9 cellular contexts compared by ENCODE assay signal in the genomic region with DNA sequence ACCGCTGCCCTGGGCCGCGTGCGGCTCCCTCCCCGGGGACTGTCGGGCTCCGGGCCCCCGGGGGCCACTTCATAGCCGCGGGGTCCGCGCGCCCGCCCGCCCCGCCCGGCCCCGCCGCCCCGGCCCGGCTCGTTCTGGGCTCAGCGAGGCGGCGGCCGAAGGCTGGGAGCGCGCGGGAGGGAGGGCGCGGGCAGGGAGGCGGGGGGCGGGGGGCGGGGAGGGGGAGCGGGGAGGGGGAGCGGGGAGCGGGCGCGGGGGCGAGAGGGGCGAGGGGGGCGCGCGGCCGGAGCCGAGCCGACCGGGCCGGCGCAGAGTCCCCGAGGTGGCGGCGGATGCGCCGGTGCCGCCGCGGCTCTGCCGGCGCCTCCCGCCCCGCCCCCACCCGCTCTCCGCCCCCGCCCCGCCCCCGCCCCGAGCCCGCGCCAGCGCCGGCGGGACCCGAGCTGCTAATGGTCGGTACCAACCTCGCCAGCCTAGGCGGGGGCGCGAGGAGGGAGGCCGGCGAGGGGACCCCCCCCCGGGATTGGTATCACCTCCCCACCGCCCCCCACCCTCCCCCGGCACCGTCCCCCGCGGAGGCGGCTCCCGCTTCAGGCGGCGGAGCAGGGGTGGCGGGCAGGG. TPM values are rescaled to one million over a fixed set of nuclear protein-coding genes. Genes with fewer than 3 reads are reported as not detected.
A peak's percentile ranks its signal among the peaks of the same experiment; 100 is the strongest.
DNase-seq lines count a peak whose midpoint lies in the region; ATAC-seq, FAIRE-seq and TF ChIP-seq lines count a peak whose summit lies in the region.
"Had no signal": no experiment of that assay in that cellular context is flagged by ENCODE, and none has a peak within 500 bp of the region (broad histone marks: within the 10 kb centered on the region; RNA-seq: fewer than 3 reads in every experiment).

A gene with protein sequence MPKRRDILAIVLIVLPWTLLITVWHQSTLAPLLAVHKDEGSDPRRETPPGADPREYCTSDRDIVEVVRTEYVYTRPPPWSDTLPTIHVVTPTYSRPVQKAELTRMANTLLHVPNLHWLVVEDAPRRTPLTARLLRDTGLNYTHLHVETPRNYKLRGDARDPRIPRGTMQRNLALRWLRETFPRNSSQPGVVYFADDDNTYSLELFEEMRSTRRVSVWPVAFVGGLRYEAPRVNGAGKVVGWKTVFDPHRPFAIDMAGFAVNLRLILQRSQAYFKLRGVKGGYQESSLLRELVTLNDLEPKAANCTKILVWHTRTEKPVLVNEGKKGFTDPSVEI (minus strand): TSS at position 356 of the 621 bp plus-strand sequence. CDS start 24,583 bp downstream, outside the sequence.

- H3K27ac Mint-ChIP-seq in CD14-positive monocyte (no peak within 1 kb of the TSS), nephron progenitor cell (no peak within 1 kb of the TSS)

- H3K4me1 ChIP-seq in HUES6 (ENCODE audit: control insufficient read depth, insufficient read depth, low read length) (peaks cover 49% of the 10 kb centered on the region), small intestine (ENCODE audit: control insufficient read depth in 2 of 2, insufficient read depth in 1 of 2, low read depth in 1 of 2, low read length in 1 of 2) (no peaks in the 10 kb centered on the region)

- H3K27ac ChIP-seq in HUES6 (ENCODE audit: low read depth, low read length) = no peak within 1 kb of the TSS
- peak within 1 kb of the TSS; percentile 96 for H3K27ac ChIP-seq in cingulate gyrus (ENCODE audit: low read depth, low read length)
- H3K27ac ChIP-seq in small intestine (ENCODE audit: low read depth in 1 of 2, low read length in 1 of 2) = no peak within 1 kb of the TSS

- TF ChIP-seq CTCF in CD14-positive monocyte (IDR thresholded peaks at IDR 0.05) (no peak), nephron progenitor cell (IDR thresholded peaks at IDR 0.05) (no peak)

- peak within 1 kb of the TSS; percentile 29 for H3K9ac ChIP-seq in HUES6 (ENCODE audit: low read length)

- H3K9me3 ChIP-seq in HUES6 (ENCODE audit: control insufficient read depth, insufficient read depth, low read depth, low read length) (no peaks in the 10 kb centered on the region), small intestine (ENCODE audit: control insufficient read depth, low read depth) (peaks cover 2% of the 10 kb centered on the region)

- DNase-seq in CD14-positive monocyte (ENCODE audit: low spot score) (no peak), nephron progenitor cell (peak; percentile 49), germinal center (ENCODE audit: low spot score) (no peak), small intestine (no peak), NCI-H187 treated with DMSO at 0.1 percent for 48 hours (lab: John Stamatoyannopoulos, UW) (no peak)

- H3K4me3 ChIP-seq in HUES6 (ENCODE audit: low read depth, low read length) (peak within 1 kb of the TSS; percentile 80), small intestine (ENCODE audit: low read depth in 1 of 2, low read length in 2 of 2) (peak within 1 kb of the TSS in 1 of 2 donors; percentile 30)

- H3K4me1 Mint-ChIP-seq in CD14-positive monocyte (peaks cover 2% of the 10 kb centered on the region), nephron progenitor cell (peaks cover 33% of the 10 kb centered on the region)

- WGBS in small intestine, 3 donors = 1 to 10% methylated on average over 8 to 71 of the region's 92 CpGs; no CpG with 5 or more reads in 1 of the 3 donors

- intact Hi-C loops in CD14-positive monocyte (cut with micrococcal nuclease) = no loop called here

- peak within 1 kb of the TSS; percentile 9 to 72 for H3K4me3 Mint-ChIP-seq in CD14-positive monocyte
- peak within 1 kb of the TSS; percentile 79 for H3K4me3 Mint-ChIP-seq in nephron progenitor cell

- FAIRE-seq in small intestine (lab: Jason Lieb, UNC) = no peak
- FAIRE-seq: TTC549 had no signal

- H3K36me3 ChIP-seq in HUES6 (ENCODE audit: control insufficient read depth, insufficient read depth, low read length) (no peaks in the 10 kb centered on the region), small intestine (ENCODE audit: control insufficient read depth in 2 of 2, insufficient read depth in 2 of 2, low read length in 2 of 2) (no peaks in the 10 kb centered on the region)

- peaks cover 78% of the 10 kb centered on the region for H3K27me3 ChIP-seq in HUES6 (ENCODE audit: control insufficient read depth, insufficient read depth, low read length)
- peaks cover 4 to 41% of the 10 kb centered on the region in 2 donors for H3K27me3 ChIP-seq in small intestine (ENCODE audit: control insufficient read depth in 2 of 2, insufficient read depth in 2 of 2, low read length in 2 of 2)

- ATAC-seq in HG03045 (IDR thresholded peaks at IDR 0.05; ENCODE audit: unreplicated experiment) = no peak

- H3K9me3 Mint-ChIP-seq in CD14-positive monocyte (peaks cover 0 to 12% (median 0%) of the 10 kb centered on the region in 7 donors), nephron progenitor cell (no peaks in the 10 kb centered on the region)

- peaks cover 48 to 64% (median 61%) of the 10 kb centered on the region in 3 donors for H3K27me3 Mint-ChIP-seq in CD14-positive monocyte (ENCODE audit: low read depth in 3 of 3)
- peaks cover 78% of the 10 kb centered on the region for H3K27me3 Mint-ChIP-seq in nephron progenitor cell (ENCODE audit: low read depth, poor library complexity)

- H3K36me3 Mint-ChIP-seq in CD14-positive monocyte (no peaks in the 10 kb centered on the region), nephron progenitor cell (ENCODE audit: low read depth) (no peaks in the 10 kb centered on the region)

RNA-seq across cellular contexts. Expression of the gene that starts here (rescaled TPM):
- not detected for polyA plus RNA-seq in CD14-positive monocyte
- polyA plus RNA-seq in small intestine = under 1 TPM in 2 of 3 donors, not detected in 1; 0.54 to 0.57 TPM
